26 cellular contexts compared by ENCODE assay signal in genomic region chr5:85340790-85341189, GRCh38.
"Had no signal": no experiment of that assay in that cellular context is flagged by ENCODE, and none has a peak within 500 bp of the region (broad histone marks: within the 10 kb centered on the region; RNA-seq: fewer than 3 reads in every experiment).

No MANE protein-coding gene starts in this region.

- H3K27ac ChIP-seq: colonic mucosa, epithelial cell of prostate, esophagus squamous epithelium, gastrocnemius medialis, heart right ventricle, left lung, lower lobe of right lung had no signal

- H3K4me1 ChIP-seq: colonic mucosa, esophagus squamous epithelium, gastrocnemius medialis, heart right ventricle, left lung, lower lobe of right lung had no signal

- H3K36me3 ChIP-seq: colonic mucosa, esophagus squamous epithelium, gastrocnemius medialis, heart right ventricle, left lung, lower lobe of right lung had no signal

- DNase-seq: colonic mucosa; cortex of kidney; effector CD8-positive, alpha-beta T cell; effector memory CD8-positive, alpha-beta T cell; endodermal cell; erythroblast; esophagus squamous epithelium; foreskin fibroblast; foreskin melanocyte; gastrocnemius medialis; glutamatergic neuron; head of caudate nucleus; heart right ventricle; hippocampal formation; left cardiac atrium; left lung; left ventricle myocardium superior; lower lobe of right lung; mesenchymal stem cell; mucosa of descending colon; naive B cell had no signal

- H3K9me3 ChIP-seq: colonic mucosa, gastrocnemius medialis, heart right ventricle, left lung, lower lobe of right lung, mucosa of descending colon had no signal

- FAIRE-seq: endometrium, islet of Langerhans, keratinocyte had no signal

- H3K27me3 ChIP-seq: colonic mucosa, esophagus squamous epithelium, gastrocnemius medialis, heart right ventricle, left lung had no signal

- ATAC-seq: effector memory CD8-positive, alpha-beta T cell; esophagus mucosa; gastrocnemius medialis; heart right ventricle; left cardiac atrium; left lung; left ventricle myocardium superior; lower lobe of right lung; mucosa of descending colon had no signal

- H3K4me3 ChIP-seq: colonic mucosa, esophagus squamous epithelium, gastrocnemius medialis, heart right ventricle, left lung, lower lobe of right lung, mucosa of descending colon had no signal
